ENCODE assay signal across 17 cellular contexts in the genomic region with DNA sequence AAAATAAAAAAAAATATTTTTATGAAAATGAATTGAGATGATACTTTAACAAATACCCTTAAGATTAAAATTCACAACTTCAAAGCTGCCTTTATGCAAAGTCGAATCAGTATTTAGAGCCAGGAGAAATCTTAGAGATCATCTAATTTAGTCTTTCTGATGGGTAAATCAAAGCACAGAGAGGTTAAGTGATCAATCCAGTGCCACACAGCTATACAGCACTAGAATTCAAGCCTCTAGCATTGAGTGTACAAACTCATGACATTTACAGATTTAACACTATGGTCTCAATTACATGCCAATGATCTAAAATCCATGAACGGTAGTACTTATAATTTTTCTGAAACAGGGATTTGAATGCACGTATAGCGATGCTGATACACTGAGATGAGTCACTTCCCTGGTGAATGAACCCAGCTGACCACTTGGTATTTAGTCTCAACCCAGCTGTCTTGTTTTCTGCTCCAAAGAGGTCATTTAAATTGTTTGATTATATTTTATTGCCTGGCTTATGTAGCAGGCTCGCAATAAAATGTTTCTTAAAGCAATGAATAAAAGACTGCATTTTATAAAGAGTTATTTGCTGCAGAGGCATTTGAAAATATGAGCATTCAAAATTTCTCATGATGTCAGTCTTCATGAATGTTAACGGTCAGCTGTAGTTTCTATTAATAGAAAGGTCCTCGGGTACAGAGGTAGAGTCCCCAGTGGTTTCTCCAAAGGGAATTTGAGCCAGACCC.
DNase-seq lines count a peak whose midpoint lies in the region; ATAC-seq and TF ChIP-seq lines count a peak whose summit lies in the region.
"Had no signal": no experiment of that assay in that cellular context is flagged by ENCODE, and none has a peak within 500 bp of the region (broad histone marks: within the 10 kb centered on the region; RNA-seq: fewer than 3 reads in every experiment).

No MANE protein-coding gene starts in this region.

- no peak overlapping the region for H3K27ac Mint-ChIP-seq in CD4-positive, alpha-beta T cell
- H3K27ac Mint-ChIP-seq in immature natural killer cell, result no peak overlapping the region
- H3K27ac Mint-ChIP-seq: B cell; stimulated activated naive CD8-positive, alpha-beta T cell treated with anti-CD3 and anti-CD28 coated beads, Interleukin-15, amount 100 ng/mL, for 72 hours had no signal

- H3K27me3 ChIP-seq in CD4-positive, alpha-beta T cell (ENCODE audit: control insufficient read depth, insufficient read depth, low read length), result no peaks in the 10 kb centered on the region
- H3K27me3 ChIP-seq: breast epithelium had no signal

- no peak overlapping the region for H3K4me3 ChIP-seq in choroid plexus epithelial cell (ENCODE audit: low read depth, low read length)
- H3K4me3 ChIP-seq: breast epithelium, lung had no signal

- H3K36me3 Mint-ChIP-seq in CD4-positive, alpha-beta T cell (ENCODE audit: low read depth), result no peaks in the 10 kb centered on the region
- no peaks in the 10 kb centered on the region for H3K36me3 Mint-ChIP-seq in immature natural killer cell

- intact Hi-C loops in CD4-positive, alpha-beta T cell (cut with DNase I, micrococcal nuclease), result no loop called here

- POLR2A ChIA-PET in CD4-positive, alpha-beta T cell (lab: Charles Lee), result no interaction called here

- H3K27me3 Mint-ChIP-seq in CD4-positive, alpha-beta T cell, result no peaks in the 10 kb centered on the region
- peaks cover 0 to 2% (median 0%) of the 10 kb centered on the region in 3 donors for H3K27me3 Mint-ChIP-seq in immature natural killer cell (ENCODE audit: low read depth in 3 of 3)
- H3K27me3 Mint-ChIP-seq: B cell; stimulated activated naive CD8-positive, alpha-beta T cell treated with anti-CD3 and anti-CD28 coated beads, Interleukin-15, amount 100 ng/mL, for 72 hours had no signal

- DNase-seq in AG08396 (ENCODE audit: low spot score), result peak; percentile 39
- peak; percentile 86 for DNase-seq in M059J (ENCODE audit: low read depth)
- peak; percentile 84 for DNase-seq in choroid plexus epithelial cell (ENCODE audit: low read depth)
- peak; percentile 63 for DNase-seq in kidney tubule cell (ENCODE audit: low spot score)
- no peak for DNase-seq in CD4-positive, alpha-beta T cell
- no peak for DNase-seq in immature natural killer cell
- DNase-seq: GOT3; posterior cingulate gyrus; stimulated activated CD4-positive, alpha-beta T cell treated with anti-CD3 and anti-CD28 coated beads, Interleukin-4, amount 100 ng/mL, for 4 hours; stimulated activated naive CD8-positive, alpha-beta T cell treated with anti-CD3 and anti-CD28 coated beads, Interleukin-15, amount 100 ng/mL, for 72 hours had no signal

- H3K4me3 Mint-ChIP-seq in CD4-positive, alpha-beta T cell, result no peak overlapping the region
- no peak overlapping the region for H3K4me3 Mint-ChIP-seq in immature natural killer cell
- H3K4me3 Mint-ChIP-seq: B cell; stimulated activated naive CD8-positive, alpha-beta T cell treated with anti-CD3 and anti-CD28 coated beads, Interleukin-15, amount 100 ng/mL, for 72 hours had no signal

- no peak for TF ChIP-seq CTCF in choroid plexus epithelial cell (conservative IDR thresholded peaks at IDR 0.05; ENCODE audit: low read depth, low read length)
- no peak for TF ChIP-seq CTCF in CD4-positive, alpha-beta T cell (IDR thresholded peaks at IDR 0.05)

- H3K4me1 Mint-ChIP-seq in CD4-positive, alpha-beta T cell (ENCODE audit: low read depth), result no peaks in the 10 kb centered on the region
- H3K4me1 Mint-ChIP-seq in immature natural killer cell, result no peaks in the 10 kb centered on the region
- H3K4me1 Mint-ChIP-seq: B cell; stimulated activated naive CD8-positive, alpha-beta T cell treated with anti-CD3 and anti-CD28 coated beads, Interleukin-15, amount 100 ng/mL, for 72 hours had no signal

- H3K9me3 Mint-ChIP-seq in CD4-positive, alpha-beta T cell, result peaks cover 2% of the 10 kb centered on the region
- peaks cover 0 to 27% (median 5%) of the 10 kb centered on the region in 6 donors for H3K9me3 Mint-ChIP-seq in immature natural killer cell

- ATAC-seq in CD4-positive, alpha-beta T cell (ENCODE audit: poor library complexity), result no peak
- ATAC-seq in GM21717 (IDR thresholded peaks at IDR 0.05; ENCODE audit: unreplicated experiment) (no peak), GM21360 (IDR thresholded peaks at IDR 0.05; ENCODE audit: unreplicated experiment) (no peak)
- ATAC-seq: stimulated activated naive CD8-positive, alpha-beta T cell treated with anti-CD3 and anti-CD28 coated beads, Interleukin-15, amount 100 ng/mL, for 72 hours had no signal

- H3K9me3 ChIP-seq in CD4-positive, alpha-beta T cell (ENCODE audit: control insufficient read depth, low read length), result no peaks in the 10 kb centered on the region

- CTCF ChIA-PET in CD4-positive, alpha-beta T cell (lab: Charles Lee), result no interaction called here

- no peak overlapping the region for H3K27ac ChIP-seq in CD4-positive, alpha-beta T cell (ENCODE audit: low read depth, low read length)
- H3K27ac ChIP-seq: breast epithelium, KMS-11, RWPE1 had no signal

Comparison
In these comparisons a context has a peak if more than half of its experiments do, and no peak if none do; other contexts are left out.
1. DNase-seq: peak in AG08396 (single experiment), M059J (single experiment), choroid plexus epithelial cell (single experiment) and kidney tubule cell (single experiment); none in CD4-positive, alpha-beta T cell (0 of 10) and immature natural killer cell (0 of 3).